ENCODE assay signal across 1 cellular context in the genomic region with DNA sequence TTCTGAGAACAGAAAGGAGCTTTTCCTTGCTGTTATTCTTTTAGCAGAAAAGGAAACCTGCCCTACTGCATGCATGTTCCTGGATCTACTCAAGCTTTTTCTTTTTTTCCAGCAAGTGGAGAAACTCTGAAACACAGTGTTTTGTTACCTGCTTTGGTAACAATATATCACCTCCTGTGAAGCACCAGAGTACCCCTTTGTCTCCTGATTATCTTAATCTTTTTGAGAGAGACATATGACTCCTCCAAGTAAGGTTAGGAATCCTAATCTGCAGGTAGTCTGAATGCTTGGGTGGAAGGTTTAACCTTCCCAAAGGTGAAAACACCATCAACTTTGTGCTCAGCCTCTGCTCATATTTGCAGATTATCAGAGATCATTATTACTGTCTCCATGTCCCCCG.
TF ChIP-seq lines count a peak whose summit lies in the region.

No MANE protein-coding gene starts in this region.

TF ChIP-seq in HCT116, 20 proteins besides CTCF, POLR2A, EP300 and RAD21:
- TF ChIP-seq, protein P1, sequence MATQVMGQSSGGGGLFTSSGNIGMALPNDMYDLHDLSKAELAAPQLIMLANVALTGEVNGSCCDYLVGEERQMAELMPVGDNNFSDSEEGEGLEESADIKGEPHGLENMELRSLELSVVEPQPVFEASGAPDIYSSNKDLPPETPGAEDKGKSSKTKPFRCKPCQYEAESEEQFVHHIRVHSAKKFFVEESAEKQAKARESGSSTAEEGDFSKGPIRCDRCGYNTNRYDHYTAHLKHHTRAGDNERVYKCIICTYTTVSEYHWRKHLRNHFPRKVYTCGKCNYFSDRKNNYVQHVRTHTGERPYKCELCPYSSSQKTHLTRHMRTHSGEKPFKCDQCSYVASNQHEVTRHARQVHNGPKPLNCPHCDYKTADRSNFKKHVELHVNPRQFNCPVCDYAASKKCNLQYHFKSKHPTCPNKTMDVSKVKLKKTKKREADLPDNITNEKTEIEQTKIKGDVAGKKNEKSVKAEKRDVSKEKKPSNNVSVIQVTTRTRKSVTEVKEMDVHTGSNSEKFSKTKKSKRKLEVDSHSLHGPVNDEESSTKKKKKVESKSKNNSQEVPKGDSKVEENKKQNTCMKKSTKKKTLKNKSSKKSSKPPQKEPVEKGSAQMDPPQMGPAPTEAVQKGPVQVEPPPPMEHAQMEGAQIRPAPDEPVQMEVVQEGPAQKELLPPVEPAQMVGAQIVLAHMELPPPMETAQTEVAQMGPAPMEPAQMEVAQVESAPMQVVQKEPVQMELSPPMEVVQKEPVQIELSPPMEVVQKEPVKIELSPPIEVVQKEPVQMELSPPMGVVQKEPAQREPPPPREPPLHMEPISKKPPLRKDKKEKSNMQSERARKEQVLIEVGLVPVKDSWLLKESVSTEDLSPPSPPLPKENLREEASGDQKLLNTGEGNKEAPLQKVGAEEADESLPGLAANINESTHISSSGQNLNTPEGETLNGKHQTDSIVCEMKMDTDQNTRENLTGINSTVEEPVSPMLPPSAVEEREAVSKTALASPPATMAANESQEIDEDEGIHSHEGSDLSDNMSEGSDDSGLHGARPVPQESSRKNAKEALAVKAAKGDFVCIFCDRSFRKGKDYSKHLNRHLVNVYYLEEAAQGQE (IDR thresholded peaks at IDR 0.05; ENCODE audit: low read depth) = no peak
- TF ChIP-seq POLR2AphosphoS5 (IDR thresholded peaks at IDR 0.05; ENCODE audit: low read depth, low read length) = no peak
- no peak for TF ChIP-seq CEBPB (IDR thresholded peaks at IDR 0.05; ENCODE audit: low read depth)
- TF ChIP-seq TCF7L2 (IDR thresholded peaks at IDR 0.05; ENCODE audit: borderline replicate concordance, extremely low read depth, insufficient read depth, insufficient read length) = no peak
- TF ChIP-seq, protein P2, sequence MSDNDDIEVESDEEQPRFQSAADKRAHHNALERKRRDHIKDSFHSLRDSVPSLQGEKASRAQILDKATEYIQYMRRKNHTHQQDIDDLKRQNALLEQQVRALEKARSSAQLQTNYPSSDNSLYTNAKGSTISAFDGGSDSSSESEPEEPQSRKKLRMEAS (IDR thresholded peaks at IDR 0.05) = no peak
- no peak for TF ChIP-seq CBX3 (IDR thresholded peaks at IDR 0.05; ENCODE audit: low read depth)
- no peak for TF ChIP-seq ELF1 (IDR thresholded peaks at IDR 0.05; ENCODE audit: borderline replicate concordance, low read depth)
- TF ChIP-seq EZH2 (IDR thresholded peaks at IDR 0.05) = no peak
- no peak for TF ChIP-seq FOSL1 (IDR thresholded peaks at IDR 0.05; ENCODE audit: low read depth)
- no peak for TF ChIP-seq YY1 (IDR thresholded peaks at IDR 0.05; ENCODE audit: extremely low read depth, insufficient replicate concordance, low read depth, low read length)
- no peak for TF ChIP-seq SRF (IDR thresholded peaks at IDR 0.05; ENCODE audit: low read depth)
